ENCODE assay signal across 1 cellular context in the genomic region with DNA sequence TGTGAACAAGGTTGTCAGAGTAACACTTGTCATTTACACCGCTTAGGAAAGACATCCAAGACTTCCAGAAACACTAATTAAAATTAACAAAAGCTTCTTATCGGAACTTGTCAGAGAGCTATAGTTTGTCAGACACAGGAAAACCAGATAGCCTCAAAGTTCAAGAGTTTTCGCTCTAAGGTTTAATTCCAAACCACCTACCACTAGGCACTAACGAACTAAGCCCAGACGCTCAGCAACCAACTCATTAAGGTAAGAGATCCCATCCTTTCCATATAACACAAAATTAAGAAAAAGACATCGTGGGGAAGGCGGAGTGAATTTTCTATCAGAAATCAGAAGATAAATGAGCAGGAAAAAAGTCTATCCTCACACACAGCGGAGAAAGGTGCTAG.
A peak's percentile ranks its signal among the peaks of the same experiment; 100 is the strongest.
TF ChIP-seq lines count a peak whose summit lies in the region.

No MANE protein-coding gene starts in this region.

TF ChIP-seq in H1, 55 proteins besides CTCF, POLR2A, EP300 and RAD21:
- peak; percentile 18 for TF ChIP-seq SAP30 (IDR thresholded peaks at IDR 0.05; ENCODE audit: insufficient read depth, insufficient replicate concordance, low read length)
- TF ChIP-seq HDAC2 (IDR thresholded peaks at IDR 0.05; ENCODE audit: borderline replicate concordance in 1 of 2, low read depth in 2 of 2, low read length in 2 of 2), result no peak
